ENCODE assay signal across 18 cellular contexts in the genomic region with DNA sequence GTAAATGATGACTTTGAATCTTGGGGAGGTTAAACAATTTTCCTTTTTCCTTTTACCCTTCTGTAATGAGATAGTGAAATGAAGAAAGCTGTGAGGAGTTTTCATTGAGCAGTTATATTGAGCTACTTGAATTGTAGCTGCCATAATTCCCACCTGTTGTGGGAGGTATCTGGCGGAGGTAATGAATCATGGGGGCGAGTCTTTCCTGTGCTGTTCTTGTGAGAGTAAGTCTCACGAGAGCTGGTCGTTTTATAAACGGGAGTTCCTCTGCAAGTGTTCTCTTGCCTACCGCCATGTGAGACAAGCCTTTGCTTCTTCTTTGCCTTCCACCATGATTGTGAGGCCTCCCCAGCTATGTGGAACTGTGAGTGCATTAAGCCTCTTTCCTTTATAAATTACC.
A peak's percentile ranks its signal among the peaks of the same experiment; 100 is the strongest.
DNase-seq lines count a peak whose midpoint lies in the region; ATAC-seq and TF ChIP-seq lines count a peak whose summit lies in the region.
"Had no signal": no experiment of that assay in that cellular context is flagged by ENCODE, and none has a peak within 500 bp of the region (broad histone marks: within the 10 kb centered on the region; RNA-seq: fewer than 3 reads in every experiment).

No MANE protein-coding gene starts in this region.

- H3K27me3 ChIP-seq in GM23338 (ENCODE audit: insufficient read depth) = no peaks in the 10 kb centered on the region
- no peaks in the 10 kb centered on the region for H3K27me3 ChIP-seq in foreskin keratinocyte
- H3K27me3 ChIP-seq: BE2C had no signal

- H3K27ac Mint-ChIP-seq in GM23338 = no peak overlapping the region; the same call in 1 of the 2 replicates
- H3K27ac Mint-ChIP-seq: CD4-positive, CD25-positive, alpha-beta regulatory T cell; CD8-positive, alpha-beta memory T cell had no signal

- H3K4me2 ChIP-seq in GM23338 = no peak overlapping the region

- DNase-seq in GM23338 (ENCODE audit: low spot score) (peak; percentile 21), LHCN-M2 (ENCODE audit: low read depth) (peak; percentile 15), foreskin keratinocyte (no peak), OCI-M1 (lab: John Stamatoyannopoulos, UW) (no peak)
- DNase-seq in central memory CD4-positive, alpha-beta T cell = no peak
- DNase-seq: ACHN; BE2C; C1 segment of cervical spinal cord; CD4-positive, CD25-positive, alpha-beta regulatory T cell; CD8-positive, alpha-beta memory T cell; COR-L47; DMS 273 treated with DMSO at 0.1 percent for 48 hours; GDM1; GOT3; H7 had no signal

- no peaks in the 10 kb centered on the region for H4K20me1 ChIP-seq in GM23338 (replicated peaks; ENCODE audit: insufficient read depth)

- H3K36me3 ChIP-seq in GM23338 (ENCODE audit: insufficient read depth) = no peaks in the 10 kb centered on the region
- H3K36me3 ChIP-seq: BE2C had no signal

- H3K4me1 ChIP-seq in GM23338 (ENCODE audit: insufficient read depth) (no peaks in the 10 kb centered on the region), foreskin keratinocyte (peaks cover 12% of the 10 kb centered on the region)
- H3K4me1 ChIP-seq: BE2C had no signal

- H3K27ac ChIP-seq in GM23338 (ENCODE audit: low read depth) (no peak overlapping the region), foreskin keratinocyte (no peak overlapping the region)

- no peaks in the 10 kb centered on the region for H3F3A ChIP-seq in GM23338 (replicated peaks; ENCODE audit: low read depth)

- peaks cover 1% of the 10 kb centered on the region for H3K27me3 Mint-ChIP-seq in GM23338 (ENCODE audit: insufficient read depth, low read depth, poor library complexity)
- H3K27me3 Mint-ChIP-seq: CD4-positive, CD25-positive, alpha-beta regulatory T cell; CD8-positive, alpha-beta memory T cell; IgD-negative memory B cell had no signal

- H3K4me3 Mint-ChIP-seq in GM23338 = no peak overlapping the region
- H3K4me3 Mint-ChIP-seq: CD4-positive, CD25-positive, alpha-beta regulatory T cell; CD8-positive, alpha-beta memory T cell; IgD-negative memory B cell had no signal

- no peak for TF ChIP-seq CTCF in GM23338 (conservative IDR thresholded peaks at IDR 0.05; ENCODE audit: low read depth in 2 of 2)
- no peak for TF ChIP-seq CTCF in foreskin keratinocyte (conservative IDR thresholded peaks at IDR 0.05)

- no peaks in the 10 kb centered on the region for H3K4me1 Mint-ChIP-seq in GM23338

- no peaks in the 10 kb centered on the region for H3K9me2 ChIP-seq in GM23338 (ENCODE audit: insufficient read depth)

- H3K4me3 ChIP-seq in GM23338 = no peak overlapping the region

- no peak for ATAC-seq in GM23338
- peak; percentile 59 for ATAC-seq in foreskin keratinocyte
- ATAC-seq in GM18870 (IDR thresholded peaks at IDR 0.05; ENCODE audit: unreplicated experiment) = no peak
- ATAC-seq: HepG2 had no signal

- no peaks in the 10 kb centered on the region; the same call in 2 of the 3 replicates for H3K36me3 Mint-ChIP-seq in GM23338 (ENCODE audit: low read depth)
- H3K36me3 Mint-ChIP-seq: CD4-positive, CD25-positive, alpha-beta regulatory T cell; IgD-negative memory B cell had no signal

- H3K9me3 Mint-ChIP-seq in GM23338 = no peaks in the 10 kb centered on the region; the same call in 2 of the 3 replicates

- H3K79me2 ChIP-seq in GM23338 (replicated peaks; ENCODE audit: insufficient read depth) = no peaks in the 10 kb centered on the region

- no peak overlapping the region for H2AFZ ChIP-seq in GM23338

TF ChIP-seq in GM23338, 12 proteins besides CTCF, POLR2A, EP300 and RAD21:
- TF ChIP-seq ETS1 (IDR thresholded peaks at IDR 0.05) = no peak
- TF ChIP-seq STAT1 (IDR thresholded peaks at IDR 0.05; ENCODE audit: unreplicated experiment) = no peak
- TF ChIP-seq, protein P1, sequence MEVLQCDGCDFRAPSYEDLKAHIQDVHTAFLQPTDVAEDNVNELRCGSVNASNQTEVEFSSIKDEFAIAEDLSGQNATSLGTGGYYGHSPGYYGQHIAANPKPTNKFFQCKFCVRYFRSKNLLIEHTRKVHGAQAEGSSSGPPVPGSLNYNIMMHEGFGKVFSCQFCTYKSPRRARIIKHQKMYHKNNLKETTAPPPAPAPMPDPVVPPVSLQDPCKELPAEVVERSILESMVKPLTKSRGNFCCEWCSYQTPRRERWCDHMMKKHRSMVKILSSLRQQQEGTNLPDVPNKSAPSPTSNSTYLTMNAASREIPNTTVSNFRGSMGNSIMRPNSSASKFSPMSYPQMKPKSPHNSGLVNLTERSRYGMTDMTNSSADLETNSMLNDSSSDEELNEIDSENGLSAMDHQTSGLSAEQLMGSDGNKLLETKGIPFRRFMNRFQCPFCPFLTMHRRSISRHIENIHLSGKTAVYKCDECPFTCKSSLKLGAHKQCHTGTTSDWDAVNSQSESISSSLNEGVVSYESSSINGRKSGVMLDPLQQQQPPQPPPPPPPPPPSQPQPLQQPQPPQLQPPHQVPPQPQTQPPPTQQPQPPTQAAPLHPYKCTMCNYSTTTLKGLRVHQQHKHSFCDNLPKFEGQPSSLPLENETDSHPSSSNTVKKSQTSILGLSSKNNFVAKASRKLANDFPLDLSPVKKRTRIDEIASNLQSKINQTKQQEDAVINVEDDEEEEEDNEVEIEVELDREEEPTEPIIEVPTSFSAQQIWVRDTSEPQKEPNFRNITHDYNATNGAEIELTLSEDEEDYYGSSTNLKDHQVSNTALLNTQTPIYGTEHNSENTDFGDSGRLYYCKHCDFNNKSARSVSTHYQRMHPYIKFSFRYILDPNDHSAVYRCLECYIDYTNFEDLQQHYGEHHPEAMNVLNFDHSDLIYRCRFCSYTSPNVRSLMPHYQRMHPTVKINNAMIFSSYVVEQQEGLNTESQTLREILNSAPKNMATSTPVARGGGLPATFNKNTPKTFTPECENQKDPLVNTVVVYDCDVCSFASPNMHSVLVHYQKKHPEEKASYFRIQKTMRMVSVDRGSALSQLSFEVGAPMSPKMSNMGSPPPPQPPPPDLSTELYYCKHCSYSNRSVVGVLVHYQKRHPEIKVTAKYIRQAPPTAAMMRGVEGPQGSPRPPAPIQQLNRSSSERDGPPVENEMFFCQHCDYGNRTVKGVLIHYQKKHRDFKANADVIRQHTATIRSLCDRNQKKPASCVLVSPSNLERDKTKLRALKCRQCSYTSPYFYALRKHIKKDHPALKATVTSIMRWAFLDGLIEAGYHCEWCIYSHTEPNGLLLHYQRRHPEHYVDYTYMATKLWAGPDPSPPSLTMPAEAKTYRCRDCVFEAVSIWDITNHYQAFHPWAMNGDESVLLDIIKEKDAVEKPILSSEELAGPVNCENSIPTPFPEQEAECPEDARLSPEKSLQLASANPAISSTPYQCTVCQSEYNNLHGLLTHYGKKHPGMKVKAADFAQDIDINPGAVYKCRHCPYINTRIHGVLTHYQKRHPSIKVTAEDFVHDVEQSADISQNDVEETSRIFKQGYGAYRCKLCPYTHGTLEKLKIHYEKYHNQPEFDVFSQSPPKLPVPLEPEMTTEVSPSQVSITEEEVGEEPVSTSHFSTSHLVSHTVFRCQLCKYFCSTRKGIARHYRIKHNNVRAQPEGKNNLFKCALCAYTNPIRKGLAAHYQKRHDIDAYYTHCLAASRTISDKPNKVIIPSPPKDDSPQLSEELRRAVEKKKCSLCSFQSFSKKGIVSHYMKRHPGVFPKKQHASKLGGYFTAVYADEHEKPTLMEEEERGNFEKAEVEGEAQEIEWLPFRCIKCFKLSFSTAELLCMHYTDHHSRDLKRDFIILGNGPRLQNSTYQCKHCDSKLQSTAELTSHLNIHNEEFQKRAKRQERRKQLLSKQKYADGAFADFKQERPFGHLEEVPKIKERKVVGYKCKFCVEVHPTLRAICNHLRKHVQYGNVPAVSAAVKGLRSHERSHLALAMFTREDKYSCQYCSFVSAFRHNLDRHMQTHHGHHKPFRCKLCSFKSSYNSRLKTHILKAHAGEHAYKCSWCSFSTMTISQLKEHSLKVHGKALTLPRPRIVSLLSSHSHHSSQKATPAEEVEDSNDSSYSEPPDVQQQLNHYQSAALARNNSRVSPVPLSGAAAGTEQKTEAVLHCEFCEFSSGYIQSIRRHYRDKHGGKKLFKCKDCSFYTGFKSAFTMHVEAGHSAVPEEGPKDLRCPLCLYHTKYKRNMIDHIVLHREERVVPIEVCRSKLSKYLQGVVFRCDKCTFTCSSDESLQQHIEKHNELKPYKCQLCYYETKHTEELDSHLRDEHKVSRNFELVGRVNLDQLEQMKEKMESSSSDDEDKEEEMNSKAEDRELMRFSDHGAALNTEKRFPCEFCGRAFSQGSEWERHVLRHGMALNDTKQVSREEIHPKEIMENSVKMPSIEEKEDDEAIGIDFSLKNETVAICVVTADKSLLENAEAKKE (CRISPR knock-in tag; IDR thresholded peaks at IDR 0.05) = no peak
- TF ChIP-seq EZH2 (IDR thresholded peaks at IDR 0.05; ENCODE audit: low read depth, unreplicated experiment) = no peak
TF ChIP-seq in GM23338: peak in this region for 0.

Comparison
In these comparisons a context has a peak if more than half of its experiments do, and no peak if none do; other contexts are left out.
1. DNase-seq: peak in GM23338 (single experiment) and LHCN-M2 (single experiment); none in foreskin keratinocyte (0 of 2), OCI-M1 (single experiment) and central memory CD4-positive, alpha-beta T cell (single experiment).